Comparison of ENCODE assay signal across 24 cellular contexts in the genomic region with DNA sequence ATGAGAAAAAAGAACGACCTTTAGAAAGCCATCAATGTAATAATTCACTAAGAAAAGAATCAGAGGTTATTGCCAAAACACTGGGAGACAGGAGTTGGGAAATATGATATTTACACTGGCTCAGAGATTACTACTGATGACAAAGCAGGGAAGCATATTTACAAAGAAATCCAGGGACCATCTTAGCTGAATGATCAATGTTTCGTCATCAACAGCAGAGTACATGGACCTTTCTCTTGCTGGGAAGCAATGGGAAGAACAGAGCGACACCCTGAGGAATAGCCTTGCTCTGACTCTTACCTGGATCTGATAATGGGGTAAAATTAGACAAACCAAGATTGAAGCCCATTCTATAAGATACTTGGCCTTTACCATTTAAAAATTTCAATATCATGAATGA.
DNase-seq lines count a peak whose midpoint lies in the region; ATAC-seq, FAIRE-seq and TF ChIP-seq lines count a peak whose summit lies in the region.
"Had no signal": no experiment of that assay in that cellular context is flagged by ENCODE, and none has a peak within 500 bp of the region (broad histone marks: within the 10 kb centered on the region; RNA-seq: fewer than 3 reads in every experiment).

No MANE protein-coding gene starts in this region.

- TF ChIP-seq CTCF in PC-3 (conservative IDR thresholded peaks at IDR 0.05; ENCODE audit: low read depth, low read length) (peak; percentile 76), PC-9 (conservative IDR thresholded peaks at IDR 0.05) (no peak)

- POLR2A ChIA-PET in PC-3 (lab: Charles Lee; ENCODE audit: unreplicated experiment), result no interaction called here
- POLR2A ChIA-PET in PC-9 (lab: Charles Lee; ENCODE audit: unreplicated experiment), result no interaction called here

- H4K20me1 ChIP-seq in PC-3 (ENCODE audit: low read length) (no peaks in the 10 kb centered on the region), PC-9 (ENCODE audit: insufficient read depth) (no peaks in the 10 kb centered on the region)

- BruUV-seq in PC-3 (replicated peaks; lab: Mats Ljungman, UMichigan) (no TSS peak), PC-9 (replicated peaks; lab: Mats Ljungman, UMichigan) (no TSS peak)

- DNase-seq in PC-3, result peak; percentile 85
- DNase-seq in fibroblast of peridontal ligament (ENCODE audit: extremely low read depth), result peak; percentile 68
- peak; percentile 61 for DNase-seq in skeletal muscle cell (ENCODE audit: low read depth)
- DNase-seq in PC-9, result no peak
- no peak for DNase-seq in C1 segment of cervical spinal cord (lab: John Stamatoyannopoulos, UW)
- DNase-seq in activated CD4-positive, alpha-beta T cell treated with anti-CD3 and anti-CD28 coated beads, Interleukin-2, amount 50 U/mL, for 1 hour, result no peak
- DNase-seq: activated CD4-positive, alpha-beta memory T cell treated with anti-CD3 and anti-CD28 coated beads for 36 hours; activated CD4-positive, CD25-positive, alpha-beta regulatory T cell; activated naive CD8-positive, alpha-beta T cell treated with anti-CD3 and anti-CD28 coated beads, Interleukin-2, amount 10 ng/mL, durations not matched to agents 7 days and 5 days; CD8-positive, alpha-beta T cell; dermis blood vessel endothelial cell; DMS153; foreskin melanocyte; immature natural killer cell; left ventricle myocardium inferior; NCI-H1436; NCI-H524; nephron progenitor cell; sigmoid colon; SK-N-SH had no signal

- H3K79me2 ChIP-seq in PC-3 (ENCODE audit: low read length), result no peaks in the 10 kb centered on the region
- H3K79me2 ChIP-seq in PC-9 (ENCODE audit: low read depth), result no peaks in the 10 kb centered on the region

- CTCF ChIA-PET in PC-3 (lab: Charles Lee) (interaction anchor here (0.6 kb wide), 2 partner anchors 83 to 1935 kb away, joined by 3 to 4 read pairs; no protein-coding TSS in a partner anchor), PC-9 (lab: Charles Lee) (no interaction called here)

- intact Hi-C loops in PC-3 (cut with micrococcal nuclease) (no loop called here), PC-9 (cut with micrococcal nuclease; ENCODE audit: unreplicated experiment) (no loop called here)

- no peaks in the 10 kb centered on the region for H3K9me3 ChIP-seq in PC-3 (ENCODE audit: low read length)
- H3K9me3 ChIP-seq in PC-9 (ENCODE audit: insufficient read depth, low read depth), result no peaks in the 10 kb centered on the region
- H3K9me3 ChIP-seq: left ventricle myocardium inferior, sigmoid colon, SK-N-SH had no signal

- no peaks in the 10 kb centered on the region for H3K36me3 ChIP-seq in PC-3 (ENCODE audit: low read depth, low read length)
- no peaks in the 10 kb centered on the region for H3K36me3 ChIP-seq in PC-9 (ENCODE audit: low read depth)
- H3K36me3 ChIP-seq: left ventricle myocardium inferior, sigmoid colon had no signal

- no peaks in the 10 kb centered on the region for H3F3A ChIP-seq in PC-3 (ENCODE audit: low read length, unreplicated experiment)
- no peaks in the 10 kb centered on the region for H3F3A ChIP-seq in PC-9 (ENCODE audit: insufficient read depth, low read depth)

- H3K4me2 ChIP-seq in PC-3 (ENCODE audit: low read length) (peak overlapping the region; percentile 31; the same call in 1 of the 2 replicates), PC-9 (no peak overlapping the region)
- H3K4me2 ChIP-seq: SK-N-SH had no signal

- H3K4me1 ChIP-seq in PC-3 (ENCODE audit: insufficient read depth, low read length) (peaks cover 10% of the 10 kb centered on the region), PC-9 (replicated peaks; ENCODE audit: insufficient read depth) (no peaks in the 10 kb centered on the region)
- H3K4me1 ChIP-seq: left ventricle myocardium inferior, sigmoid colon had no signal

- H3K9me2 ChIP-seq in PC-3 (replicated peaks; ENCODE audit: low read length), result no peaks in the 10 kb centered on the region
- H3K9me2 ChIP-seq in PC-9 (ENCODE audit: insufficient read depth), result no peaks in the 10 kb centered on the region; the same call in 1 of the 2 replicates
- H3K9me2 ChIP-seq: SK-N-SH had no signal

- peak; percentile 95 for ATAC-seq in PC-3
- ATAC-seq: CD8-positive, alpha-beta T cell had no signal

- peak; percentile 59 for FAIRE-seq in G401.6 (lab: Jason Lieb, UNC)
- FAIRE-seq: endothelial cell of umbilical vein, GM12891, urothelium cell line had no signal

- H2AFZ ChIP-seq in PC-3 (ENCODE audit: low read length) (no peak overlapping the region), PC-9 (no peak overlapping the region)

- H3K9ac ChIP-seq in PC-3 (ENCODE audit: low read length), result no peak overlapping the region
- H3K9ac ChIP-seq: SK-N-SH had no signal

- H3K4me3 ChIP-seq in PC-3 (ENCODE audit: low read length) (no peak overlapping the region), skeletal muscle cell (ENCODE audit: low read depth, low read length) (no peak overlapping the region), PC-9 (no peak overlapping the region)
- H3K4me3 ChIP-seq: left ventricle myocardium inferior, sigmoid colon had no signal

- H3K27me3 ChIP-seq in PC-3 (ENCODE audit: low read length) (no peaks in the 10 kb centered on the region), PC-9 (ENCODE audit: insufficient read depth, low read depth) (no peaks in the 10 kb centered on the region)
- H3K27me3 ChIP-seq: sigmoid colon had no signal

- H3K27ac ChIP-seq in PC-3 (ENCODE audit: low read length), result peak overlapping the region; percentile 36
- no peak overlapping the region for H3K27ac ChIP-seq in PC-9
- H3K27ac ChIP-seq: left ventricle myocardium inferior, sigmoid colon had no signal

Comparison
In these comparisons a context has a peak if more than half of its experiments do, and no peak if none do; other contexts are left out.
1. DNase-seq: peak in PC-3 (single experiment), fibroblast of peridontal ligament (single experiment) and skeletal muscle cell (single experiment); none in PC-9 (0 of 2), C1 segment of cervical spinal cord (0 of 14) and activated CD4-positive, alpha-beta T cell treated with anti-CD3 and anti-CD28 coated beads, Interleukin-2, amount 50 U/mL, for 1 hour (single experiment).